8 cellular contexts compared by ENCODE assay signal in genomic region chr3:33060609-33061337, GRCh38. TPM values are rescaled to one million over a fixed set of nuclear protein-coding genes. Genes with fewer than 3 reads are reported as not detected.
A peak's percentile ranks its signal among the peaks of the same experiment; 100 is the strongest.
DNase-seq lines count a peak whose midpoint lies in the region; ATAC-seq and TF ChIP-seq lines count a peak whose summit lies in the region.
"Had no signal": no experiment of that assay in that cellular context is flagged by ENCODE, and none has a peak within 500 bp of the region (broad histone marks: within the 10 kb centered on the region; RNA-seq: fewer than 3 reads in every experiment).

No MANE protein-coding gene starts in this region.

- WGBS in endodermal cell (ENCODE audit: insufficient coverage in 1 of 2, insufficient read length in 1 of 2), 2 experiments = 96 to 97% methylated on average over 8 to 10 of the region's 10 CpGs
- WGBS in thymus = 94% methylated on average over 10 of the region's 10 CpGs

- intact Hi-C loops in colonic mucosa (cut with DNase I) (no loop called here), uterus (cut with DNase I; ENCODE audit: low total_unique reads) (no loop called here)

- H3K9ac ChIP-seq in OCI-LY1 (ENCODE audit: low read length) (peak overlapping the region; percentile 39; the same call in 1 of the 2 replicates), endodermal cell (ENCODE audit: extremely low read depth, low read length, poor library complexity, severe bottlenecking) (no peak overlapping the region), colonic mucosa (ENCODE audit: low read depth in 2 of 2, low read length in 2 of 2) (no peak overlapping the region)

- POLR2A ChIA-PET in activated CD8-positive, alpha-beta T cell treated with anti-CD3 and anti-CD28 coated beads, Interleukin-2, amount 10 ng/mL, durations not matched to agents 7 days and 5 days (lab: Charles Lee) = no interaction called here

- H3K4me3 ChIP-seq in OCI-LY1 (ENCODE audit: low read depth, low read length, poor library complexity, severe bottlenecking) (peak overlapping the region; percentile 11), endodermal cell (ENCODE audit: low read length) (no peak overlapping the region), thymus (ENCODE audit: low read length) (no peak overlapping the region), colonic mucosa (no peak overlapping the region), uterus (no peak overlapping the region)

- TF ChIP-seq CTCF in OCI-LY1 (IDR thresholded peaks at IDR 0.05; ENCODE audit: low read length) (no peak), endodermal cell (conservative IDR thresholded peaks at IDR 0.05) (no peak), colonic mucosa (IDR thresholded peaks at IDR 0.05) (no peak), uterus (IDR thresholded peaks at IDR 0.05) (no peak)

- peaks cover 50% of the 10 kb centered on the region for H3K4me1 ChIP-seq in OCI-LY1 (ENCODE audit: insufficient read depth, low read length, severe bottlenecking)
- H3K4me1 ChIP-seq in endodermal cell (ENCODE audit: control insufficient read depth, insufficient read depth, low read length) = no peaks in the 10 kb centered on the region
- H3K4me1 ChIP-seq in thymus (ENCODE audit: control insufficient read depth, insufficient read depth, low read length) = peaks cover 24% of the 10 kb centered on the region
- H3K4me1 ChIP-seq in colonic mucosa = no peaks in the 10 kb centered on the region
- H3K4me1 ChIP-seq in uterus = no peaks in the 10 kb centered on the region

- H3K27me3 ChIP-seq in OCI-LY1 (ENCODE audit: insufficient read depth, low read length) (no peaks in the 10 kb centered on the region), endodermal cell (ENCODE audit: control insufficient read depth, insufficient read depth, low read length, poor library complexity, severe bottlenecking) (no peaks in the 10 kb centered on the region), thymus (ENCODE audit: control insufficient read depth, insufficient read depth) (no peaks in the 10 kb centered on the region), colonic mucosa (no peaks in the 10 kb centered on the region), uterus (no peaks in the 10 kb centered on the region)

- H3K79me2 ChIP-seq in OCI-LY1 (ENCODE audit: insufficient read depth, low read length) = no peaks in the 10 kb centered on the region

- no peak overlapping the region for H3K4me3 Mint-ChIP-seq in activated CD8-positive, alpha-beta T cell treated with anti-CD3 and anti-CD28 coated beads, Interleukin-2, amount 10 ng/mL, durations not matched to agents 7 days and 5 days
- H3K4me3 Mint-ChIP-seq in endodermal cell = no peak overlapping the region

- H2AFZ ChIP-seq in OCI-LY1 (ENCODE audit: low read length) = no peak overlapping the region

- H3K4me2 ChIP-seq in OCI-LY1 (ENCODE audit: low read length) = peak overlapping the region; percentile 59

- H3K9me3 ChIP-seq in OCI-LY1 (ENCODE audit: low read length) (no peaks in the 10 kb centered on the region), endodermal cell (ENCODE audit: control insufficient read depth, low read length) (no peaks in the 10 kb centered on the region), thymus (ENCODE audit: control insufficient read depth) (no peaks in the 10 kb centered on the region), colonic mucosa (no peaks in the 10 kb centered on the region), uterus (no peaks in the 10 kb centered on the region)

- peak overlapping the region; percentile 85 for H3K27ac ChIP-seq in OCI-LY1 (ENCODE audit: low read depth, low read length, poor library complexity, severe bottlenecking)
- no peak overlapping the region for H3K27ac ChIP-seq in endodermal cell (ENCODE audit: low read depth, low read length)
- H3K27ac ChIP-seq in thymus (ENCODE audit: low read depth) = peak overlapping the region; percentile 27
- H3K27ac ChIP-seq in colonic mucosa = no peak overlapping the region
- H3K27ac ChIP-seq in uterus = no peak overlapping the region

- no peak for TF ChIP-seq POLR2A in uterus (IDR thresholded peaks at IDR 0.05)

- H3K27ac Mint-ChIP-seq in activated CD8-positive, alpha-beta T cell treated with anti-CD3 and anti-CD28 coated beads, Interleukin-2, amount 10 ng/mL, durations not matched to agents 7 days and 5 days = peak overlapping the region; percentile 48
- H3K27ac Mint-ChIP-seq in endodermal cell = peak overlapping the region; percentile 93

- H3K9me2 ChIP-seq in OCI-LY1 (ENCODE audit: low read depth, low read length) = no peaks in the 10 kb centered on the region

- CTCF ChIA-PET in activated CD8-positive, alpha-beta T cell treated with anti-CD3 and anti-CD28 coated beads, Interleukin-2, amount 10 ng/mL, durations not matched to agents 7 days and 5 days (lab: Charles Lee) = interaction anchor here (0.8 to 5.3 kb wide), 12 partner anchors 13 to 312 kb away, joined by 3 to 58 read pairs (median 4); no protein-coding TSS in a partner anchor

- H3K27me3 Mint-ChIP-seq in activated CD8-positive, alpha-beta T cell treated with anti-CD3 and anti-CD28 coated beads, Interleukin-2, amount 10 ng/mL, durations not matched to agents 7 days and 5 days (ENCODE audit: low read depth) = no peaks in the 10 kb centered on the region
- H3K27me3 Mint-ChIP-seq in endodermal cell (ENCODE audit: insufficient read depth) = no peaks in the 10 kb centered on the region

- peaks cover 86% of the 10 kb centered on the region for H3K4me1 Mint-ChIP-seq in activated CD8-positive, alpha-beta T cell treated with anti-CD3 and anti-CD28 coated beads, Interleukin-2, amount 10 ng/mL, durations not matched to agents 7 days and 5 days (ENCODE audit: low read depth)
- H3K4me1 Mint-ChIP-seq in endodermal cell = peaks cover 25% of the 10 kb centered on the region

- H3F3A ChIP-seq in OCI-LY1 (ENCODE audit: insufficient read depth, low read length) = no peaks in the 10 kb centered on the region

- DNase-seq in activated CD8-positive, alpha-beta T cell treated with anti-CD3 and anti-CD28 coated beads, Interleukin-2, amount 10 ng/mL, durations not matched to agents 7 days and 5 days = no peak
- DNase-seq in endodermal cell = no peak
- no peak for DNase-seq in colonic mucosa
- DNase-seq in uterus = no peak
- no peak for DNase-seq in NCI-H1048 (lab: John Stamatoyannopoulos, UW)
- DNase-seq: nucleus accumbens had no signal

- H3K36me3 ChIP-seq in OCI-LY1 (ENCODE audit: insufficient read depth, low read length) (peaks cover 15% of the 10 kb centered on the region; the same call in 1 of the 2 replicates), endodermal cell (ENCODE audit: control insufficient read depth, insufficient read depth, low read length) (peaks cover 17% of the 10 kb centered on the region), thymus (ENCODE audit: control insufficient read depth, insufficient read depth) (peaks cover 6% of the 10 kb centered on the region), colonic mucosa (no peaks in the 10 kb centered on the region), uterus (no peaks in the 10 kb centered on the region)

- no peaks in the 10 kb centered on the region for H3K9me3 Mint-ChIP-seq in activated CD8-positive, alpha-beta T cell treated with anti-CD3 and anti-CD28 coated beads, Interleukin-2, amount 10 ng/mL, durations not matched to agents 7 days and 5 days (ENCODE audit: insufficient read depth)
- H3K9me3 Mint-ChIP-seq in endodermal cell = no peaks in the 10 kb centered on the region

- H4K20me1 ChIP-seq in OCI-LY1 (ENCODE audit: insufficient read depth, low read length) = no peaks in the 10 kb centered on the region

- peaks cover 67% of the 10 kb centered on the region for H3K36me3 Mint-ChIP-seq in activated CD8-positive, alpha-beta T cell treated with anti-CD3 and anti-CD28 coated beads, Interleukin-2, amount 10 ng/mL, durations not matched to agents 7 days and 5 days (ENCODE audit: low read depth)
- H3K36me3 Mint-ChIP-seq in endodermal cell (ENCODE audit: low read depth) = peaks cover 30% of the 10 kb centered on the region

- ATAC-seq in activated CD8-positive, alpha-beta T cell treated with anti-CD3 and anti-CD28 coated beads, Interleukin-2, amount 10 ng/mL, durations not matched to agents 7 days and 5 days = no peak

RNA-seq across cellular contexts. Expression of gene GLB1, which starts 36.2 kb away (rescaled TPM):
- 10 to 100 TPM; 37.8 to 38.7 TPM for total RNA-seq in activated CD8-positive, alpha-beta T cell treated with anti-CD3 and anti-CD28 coated beads, Interleukin-2, amount 10 ng/mL, durations not matched to agents 7 days and 5 days
- total RNA-seq in endodermal cell (10 to 100 TPM; 66.9 to 67.9 TPM), colonic mucosa (10 to 100 TPM; 75.0 to 93.8 TPM), uterus (10 to 100 TPM; 42.6 to 95.0 (median 55.3) TPM)
- polyA plus RNA-seq in endodermal cell (2013, experiment 1 of 2) = 39.6 TPM
- polyA plus RNA-seq in endodermal cell (2013, experiment 2 of 2) = 42.1 TPM
- polyA plus RNA-seq in thymus = 13.6 TPM

RNA-seq across cellular contexts. Expression of gene TMPPE, which starts 36.2 kb away (rescaled TPM):
- 10 to 100 TPM; 11.9 to 12.1 TPM for total RNA-seq in activated CD8-positive, alpha-beta T cell treated with anti-CD3 and anti-CD28 coated beads, Interleukin-2, amount 10 ng/mL, durations not matched to agents 7 days and 5 days
- total RNA-seq in endodermal cell (1 to 10 TPM; 5.2 to 8.4 TPM), colonic mucosa (10 to 100 TPM; 10.9 to 14.6 TPM), uterus (1 to 10 TPM; 4.4 to 7.6 (median 6.9) TPM)
- 1.1 TPM for polyA plus RNA-seq in endodermal cell (2013, experiment 1 of 2)
- polyA plus RNA-seq in endodermal cell (2013, experiment 2 of 2) = 1.4 TPM
- polyA plus RNA-seq in thymus = 0.25 TPM

RNA-seq across cellular contexts. Expression of gene CRTAP, which starts 53.0 kb away (rescaled TPM):
- total RNA-seq in activated CD8-positive, alpha-beta T cell treated with anti-CD3 and anti-CD28 coated beads, Interleukin-2, amount 10 ng/mL, durations not matched to agents 7 days and 5 days = 10 to 100 TPM; 21.2 to 22.5 TPM
- total RNA-seq in endodermal cell (100 to 1,000 TPM; 164 to 166 TPM), colonic mucosa (100 to 1,000 TPM in 1 of 2 donors, 10 to 100 TPM in 1; 92.7 to 101 TPM), uterus (100 to 1,000 TPM; 174 to 687 (median 286) TPM)
- 109 TPM for polyA plus RNA-seq in endodermal cell (2013, experiment 1 of 2)
- polyA plus RNA-seq in endodermal cell (2013, experiment 2 of 2) = 107 TPM
- 38.6 TPM for polyA plus RNA-seq in thymus

Comparison
In these comparisons a context has a peak if more than half of its experiments do, and no peak if none do; other contexts are left out.
1. H3K27ac ChIP-seq: peak in OCI-LY1 (single experiment) and thymus (single experiment); none in endodermal cell (single experiment), colonic mucosa (single experiment) and uterus (0 of 2).